1 cellular context compared by ENCODE assay signal in genomic region chr2:8574196-8575010, GRCh38.
TF ChIP-seq lines count a peak whose summit lies in the region.

No MANE protein-coding gene starts in this region.

TF ChIP-seq in HepG2, 621 proteins besides CTCF, POLR2A, EP300 and RAD21 (continued from another document and continues in another):
- no peak for TF ChIP-seq ZNF512 (CRISPR knock-in tag; IDR thresholded peaks at IDR 0.05)
- TF ChIP-seq BCL6 (CRISPR knock-in tag; IDR thresholded peaks at IDR 0.05), result peak; percentile 95
- TF ChIP-seq CHCHD3 (CRISPR knock-in tag; IDR thresholded peaks at IDR 0.05), result 0 out of 2 replicates have a peak, but pooled peaks have one; percentile 43
- TF ChIP-seq HCFC1 (IDR thresholded peaks at IDR 0.05; ENCODE audit: low read depth, low read length), result no peak; the same call in 1 of the 2 replicates
- TF ChIP-seq ZNF772 (CRISPR knock-in tag; IDR thresholded peaks at IDR 0.05), result peak; percentile 76; the same call in 1 of the 2 replicates
- no peak for TF ChIP-seq RBFOX2 (IDR thresholded peaks at IDR 0.05; ENCODE audit: low read depth, low read length)
- peak; percentile 57; the same call in 1 of the 2 replicates for TF ChIP-seq ZNF343 (CRISPR knock-in tag; IDR thresholded peaks at IDR 0.05)
- no peak for TF ChIP-seq NFE2 (CRISPR knock-in tag; IDR thresholded peaks at IDR 0.05)
- no peak for TF ChIP-seq ZNF124 (CRISPR knock-in tag; IDR thresholded peaks at IDR 0.05)
- TF ChIP-seq ZFYVE20 (CRISPR knock-in tag; IDR thresholded peaks at IDR 0.05; ENCODE audit: borderline replicate concordance, low read depth), result no peak
- no peak for TF ChIP-seq TRIM22 (IDR thresholded peaks at IDR 0.05)
- TF ChIP-seq ADNP (CRISPR knock-in tag; IDR thresholded peaks at IDR 0.05), result no peak
- TF ChIP-seq PATZ1 (CRISPR knock-in tag; IDR thresholded peaks at IDR 0.05), result peak; percentile 95
- TF ChIP-seq PAX8 (CRISPR knock-in tag; IDR thresholded peaks at IDR 0.05; ENCODE audit: borderline replicate concordance), result 0 out of 2 replicates have a peak, but pooled peaks have one; percentile 79
- peak; percentile 28; the same call in 1 of the 2 replicates for TF ChIP-seq ZNF576 (CRISPR knock-in tag; IDR thresholded peaks at IDR 0.05)
- TF ChIP-seq CBX1 (IDR thresholded peaks at IDR 0.05; ENCODE audit: low read depth), result no peak
- TF ChIP-seq SNAPC4 (CRISPR knock-in tag; IDR thresholded peaks at IDR 0.05), result no peak; the same call in 1 of the 2 replicates
- TF ChIP-seq NONO (IDR thresholded peaks at IDR 0.05), result no peak
- TF ChIP-seq NONO (CRISPR knock-in tag; conservative IDR thresholded peaks at IDR 0.05), result peak; percentile 69; the same call in 1 of the 2 replicates
- no peak for TF ChIP-seq ZFP36 (IDR thresholded peaks at IDR 0.05; ENCODE audit: borderline replicate concordance, low read depth, low read length, partially characterized antibody)
- TF ChIP-seq ZNF12 (CRISPR knock-in tag; IDR thresholded peaks at IDR 0.05), result peak; percentile 52
- peak; percentile 73 for TF ChIP-seq KAT7 (CRISPR knock-in tag; IDR thresholded peaks at IDR 0.05; ENCODE audit: borderline replicate concordance)
- TF ChIP-seq ZNF441 (CRISPR knock-in tag; IDR thresholded peaks at IDR 0.05; ENCODE audit: borderline replicate concordance), result no peak; the same call in none of the 2 replicates
- peak; percentile 28 for TF ChIP-seq FOXJ3 (CRISPR knock-in tag; IDR thresholded peaks at IDR 0.05; ENCODE audit: borderline replicate concordance)
- TF ChIP-seq EHMT2 (IDR thresholded peaks at IDR 0.05; ENCODE audit: borderline replicate concordance, low read depth, low read length), result no peak
- TF ChIP-seq ZNF543 (CRISPR knock-in tag; IDR thresholded peaks at IDR 0.05), result peak; percentile 61; the same call in 1 of the 2 replicates
- peak; percentile 56; the same call in 1 of the 2 replicates for TF ChIP-seq FOSL1 (CRISPR knock-in tag; IDR thresholded peaks at IDR 0.05; ENCODE audit: borderline replicate concordance)
- TF ChIP-seq HDAC2 (CRISPR knock-in tag; IDR thresholded peaks at IDR 0.05), result peak; percentile 96
- no peak for TF ChIP-seq TBP (CRISPR knock-in tag; IDR thresholded peaks at IDR 0.05)
- TF ChIP-seq ZNF224 (CRISPR knock-in tag; IDR thresholded peaks at IDR 0.05), result 0 out of 2 replicates have a peak, but pooled peaks have one; percentile 10
- TF ChIP-seq SAP130 (CRISPR knock-in tag; IDR thresholded peaks at IDR 0.05; ENCODE audit: low read depth), result peak; percentile 89
- TF ChIP-seq DR1 (CRISPR knock-in tag; IDR thresholded peaks at IDR 0.05), result no peak; the same call in 1 of the 2 replicates
- TF ChIP-seq TIGD3 (CRISPR knock-in tag; IDR thresholded peaks at IDR 0.05; ENCODE audit: borderline replicate concordance), result 0 out of 2 replicates have a peak, but pooled peaks have one; percentile 55
- TF ChIP-seq KMT2B (CRISPR knock-in tag; IDR thresholded peaks at IDR 0.05), result peak; percentile 44; the same call in 1 of the 2 replicates
- no peak for TF ChIP-seq NFIC (IDR thresholded peaks at IDR 0.05; ENCODE audit: low read length)
- no peak; the same call in 1 of the 2 replicates for TF ChIP-seq FUBP1 (CRISPR knock-in tag; IDR thresholded peaks at IDR 0.05; ENCODE audit: borderline replicate concordance)
- no peak for TF ChIP-seq JDP2 (CRISPR knock-in tag; IDR thresholded peaks at IDR 0.05; ENCODE audit: borderline replicate concordance)
- peak; percentile 85 for TF ChIP-seq TOPORS (CRISPR knock-in tag; IDR thresholded peaks at IDR 0.05)
- no peak for TF ChIP-seq TCF7L2 (IDR thresholded peaks at IDR 0.05; ENCODE audit: low read depth, low read length)
- no peak for TF ChIP-seq ATM (IDR thresholded peaks at IDR 0.05; ENCODE audit: borderline replicate concordance)
- no peak for TF ChIP-seq GMEB2 (CRISPR knock-in tag; IDR thresholded peaks at IDR 0.05; ENCODE audit: low read depth)
- no peak; the same call in 1 of the 2 replicates for TF ChIP-seq ZBTB49 (CRISPR knock-in tag; IDR thresholded peaks at IDR 0.05; ENCODE audit: borderline replicate concordance)
- TF ChIP-seq AGO2 (optimal IDR thresholded peaks at IDR 0.05; ENCODE audit: low read depth, low read length), result no peak
- peak; percentile 74; the same call in 1 of the 2 replicates for TF ChIP-seq ZNF614 (CRISPR knock-in tag; IDR thresholded peaks at IDR 0.05; ENCODE audit: borderline replicate concordance)
- peak; percentile 7; the same call in 1 of the 2 replicates for TF ChIP-seq ZNF839 (CRISPR knock-in tag; IDR thresholded peaks at IDR 0.05; ENCODE audit: borderline replicate concordance)
- no peak for TF ChIP-seq ZNF549 (CRISPR knock-in tag; IDR thresholded peaks at IDR 0.05)
